ENCODE assay signal across 1 cellular context in the genomic region with DNA sequence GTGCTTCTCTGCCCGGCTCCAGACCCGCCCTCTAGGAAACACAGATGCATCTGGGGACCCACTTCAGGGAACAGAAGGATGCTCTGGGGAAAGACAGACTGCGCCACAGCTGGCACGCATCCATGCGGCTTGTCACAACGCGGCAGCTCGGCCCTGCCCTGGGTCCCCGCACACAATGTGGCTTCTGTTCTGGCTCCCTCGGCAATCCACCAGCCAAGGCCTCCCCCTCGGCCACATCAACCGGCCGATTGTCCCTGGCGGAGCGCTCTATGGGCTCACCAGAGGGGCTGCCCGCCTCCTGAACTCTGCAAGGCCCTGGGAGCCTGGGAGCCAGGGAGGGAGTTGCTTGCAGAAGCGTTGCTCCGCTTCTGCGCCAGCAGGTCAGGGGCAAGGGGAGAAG.
TF ChIP-seq lines count a peak whose summit lies in the region.

No MANE protein-coding gene starts in this region.

TF ChIP-seq in HepG2, 621 proteins besides CTCF, POLR2A, EP300 and RAD21 (continued from another document):
- TF ChIP-seq RCOR2 (CRISPR knock-in tag; IDR thresholded peaks at IDR 0.05) (no peak), GPN1 (CRISPR knock-in tag; IDR thresholded peaks at IDR 0.05; ENCODE audit: borderline replicate concordance) (no peak), DNMT3B (CRISPR knock-in tag; conservative IDR thresholded peaks at IDR 0.05) (no peak), ZNF788 (CRISPR knock-in tag; IDR thresholded peaks at IDR 0.05; ENCODE audit: borderline replicate concordance) (peak; percentile 49; the same call in 1 of the 2 replicates), REPIN1 (CRISPR knock-in tag; IDR thresholded peaks at IDR 0.05; ENCODE audit: borderline replicate concordance, low read depth) (peak; percentile 33; the same call in 1 of the 2 replicates), TEAD3 (CRISPR knock-in tag; optimal IDR thresholded peaks at IDR 0.05; ENCODE audit: borderline replicate concordance) (peak; percentile 51), SOX6 (IDR thresholded peaks at IDR 0.05) (no peak), SOX6 (CRISPR knock-in tag; IDR thresholded peaks at IDR 0.05) (peak; percentile 46; the same call in 1 of the 2 replicates), ZNF30 (CRISPR knock-in tag; IDR thresholded peaks at IDR 0.05) (no peak), YY1 (IDR thresholded peaks at IDR 0.05; ENCODE audit: insufficient read depth, insufficient replicate concordance, low read depth, low read length) (peak; percentile 29), HNRNPL (IDR thresholded peaks at IDR 0.05; ENCODE audit: low read depth, low read length) (peak; percentile 82; the same call in 1 of the 2 replicates), ZMYM4 (CRISPR knock-in tag; IDR thresholded peaks at IDR 0.05) (peak; percentile 49), ZNF180 (CRISPR knock-in tag; IDR thresholded peaks at IDR 0.05; ENCODE audit: borderline replicate concordance, low read depth) (no peak), SP4 (CRISPR knock-in tag; IDR thresholded peaks at IDR 0.05) (0 out of 2 replicates have a peak, but pooled peaks have one; percentile 21), XRCC5 (optimal IDR thresholded peaks at IDR 0.05; ENCODE audit: low read length) (peak; percentile 61), ZNF773 (CRISPR knock-in tag; IDR thresholded peaks at IDR 0.05; ENCODE audit: borderline replicate concordance) (no peak), ZBTB38 (CRISPR knock-in tag; IDR thresholded peaks at IDR 0.05) (peak; percentile 98), NCOA2 (CRISPR knock-in tag; IDR thresholded peaks at IDR 0.05) (peak; percentile 41; the same call in 1 of the 2 replicates), TGIF2 (CRISPR knock-in tag; IDR thresholded peaks at IDR 0.05) (0 out of 2 replicates have a peak, but pooled peaks have one; percentile 47), MED13 (CRISPR knock-in tag; IDR thresholded peaks at IDR 0.05) (no peak), FOXO1 (CRISPR knock-in tag; IDR thresholded peaks at IDR 0.05) (0 out of 2 replicates have a peak, but pooled peaks have one; percentile 7), NFYB (CRISPR knock-in tag; IDR thresholded peaks at IDR 0.05) (no peak), POLR2G (IDR thresholded peaks at IDR 0.05; ENCODE audit: low read depth, low read length) (0 out of 2 replicates have a peak, but pooled peaks have one; percentile 25), RXRA (CRISPR knock-in tag; IDR thresholded peaks at IDR 0.05) (peak; percentile 78; the same call in 1 of the 2 replicates)
- TF ChIP-seq, protein P1, sequence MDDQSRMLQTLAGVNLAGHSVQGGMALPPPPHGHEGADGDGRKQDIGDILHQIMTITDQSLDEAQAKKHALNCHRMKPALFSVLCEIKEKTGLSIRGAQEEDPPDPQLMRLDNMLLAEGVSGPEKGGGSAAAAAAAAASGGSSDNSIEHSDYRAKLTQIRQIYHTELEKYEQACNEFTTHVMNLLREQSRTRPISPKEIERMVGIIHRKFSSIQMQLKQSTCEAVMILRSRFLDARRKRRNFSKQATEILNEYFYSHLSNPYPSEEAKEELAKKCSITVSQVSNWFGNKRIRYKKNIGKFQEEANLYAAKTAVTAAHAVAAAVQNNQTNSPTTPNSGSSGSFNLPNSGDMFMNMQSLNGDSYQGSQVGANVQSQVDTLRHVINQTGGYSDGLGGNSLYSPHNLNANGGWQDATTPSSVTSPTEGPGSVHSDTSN (CRISPR knock-in tag; IDR thresholded peaks at IDR 0.05; ENCODE audit: borderline replicate concordance): no peak
- TF ChIP-seq, protein P2, sequence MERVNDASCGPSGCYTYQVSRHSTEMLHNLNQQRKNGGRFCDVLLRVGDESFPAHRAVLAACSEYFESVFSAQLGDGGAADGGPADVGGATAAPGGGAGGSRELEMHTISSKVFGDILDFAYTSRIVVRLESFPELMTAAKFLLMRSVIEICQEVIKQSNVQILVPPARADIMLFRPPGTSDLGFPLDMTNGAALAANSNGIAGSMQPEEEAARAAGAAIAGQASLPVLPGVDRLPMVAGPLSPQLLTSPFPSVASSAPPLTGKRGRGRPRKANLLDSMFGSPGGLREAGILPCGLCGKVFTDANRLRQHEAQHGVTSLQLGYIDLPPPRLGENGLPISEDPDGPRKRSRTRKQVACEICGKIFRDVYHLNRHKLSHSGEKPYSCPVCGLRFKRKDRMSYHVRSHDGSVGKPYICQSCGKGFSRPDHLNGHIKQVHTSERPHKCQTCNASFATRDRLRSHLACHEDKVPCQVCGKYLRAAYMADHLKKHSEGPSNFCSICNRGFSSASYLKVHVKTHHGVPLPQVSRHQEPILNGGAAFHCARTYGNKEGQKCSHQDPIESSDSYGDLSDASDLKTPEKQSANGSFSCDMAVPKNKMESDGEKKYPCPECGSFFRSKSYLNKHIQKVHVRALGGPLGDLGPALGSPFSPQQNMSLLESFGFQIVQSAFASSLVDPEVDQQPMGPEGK (CRISPR knock-in tag; IDR thresholded peaks at IDR 0.05): peak; percentile 50; the same call in 1 of the 2 replicates
- TF ChIP-seq, protein P3, sequence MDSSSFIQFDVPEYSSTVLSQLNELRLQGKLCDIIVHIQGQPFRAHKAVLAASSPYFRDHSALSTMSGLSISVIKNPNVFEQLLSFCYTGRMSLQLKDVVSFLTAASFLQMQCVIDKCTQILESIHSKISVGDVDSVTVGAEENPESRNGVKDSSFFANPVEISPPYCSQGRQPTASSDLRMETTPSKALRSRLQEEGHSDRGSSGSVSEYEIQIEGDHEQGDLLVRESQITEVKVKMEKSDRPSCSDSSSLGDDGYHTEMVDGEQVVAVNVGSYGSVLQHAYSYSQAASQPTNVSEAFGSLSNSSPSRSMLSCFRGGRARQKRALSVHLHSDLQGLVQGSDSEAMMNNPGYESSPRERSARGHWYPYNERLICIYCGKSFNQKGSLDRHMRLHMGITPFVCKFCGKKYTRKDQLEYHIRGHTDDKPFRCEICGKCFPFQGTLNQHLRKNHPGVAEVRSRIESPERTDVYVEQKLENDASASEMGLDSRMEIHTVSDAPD (CRISPR knock-in tag; IDR thresholded peaks at IDR 0.05): peak; percentile 67; the same call in 1 of the 2 replicates
